In the genomic region with DNA sequence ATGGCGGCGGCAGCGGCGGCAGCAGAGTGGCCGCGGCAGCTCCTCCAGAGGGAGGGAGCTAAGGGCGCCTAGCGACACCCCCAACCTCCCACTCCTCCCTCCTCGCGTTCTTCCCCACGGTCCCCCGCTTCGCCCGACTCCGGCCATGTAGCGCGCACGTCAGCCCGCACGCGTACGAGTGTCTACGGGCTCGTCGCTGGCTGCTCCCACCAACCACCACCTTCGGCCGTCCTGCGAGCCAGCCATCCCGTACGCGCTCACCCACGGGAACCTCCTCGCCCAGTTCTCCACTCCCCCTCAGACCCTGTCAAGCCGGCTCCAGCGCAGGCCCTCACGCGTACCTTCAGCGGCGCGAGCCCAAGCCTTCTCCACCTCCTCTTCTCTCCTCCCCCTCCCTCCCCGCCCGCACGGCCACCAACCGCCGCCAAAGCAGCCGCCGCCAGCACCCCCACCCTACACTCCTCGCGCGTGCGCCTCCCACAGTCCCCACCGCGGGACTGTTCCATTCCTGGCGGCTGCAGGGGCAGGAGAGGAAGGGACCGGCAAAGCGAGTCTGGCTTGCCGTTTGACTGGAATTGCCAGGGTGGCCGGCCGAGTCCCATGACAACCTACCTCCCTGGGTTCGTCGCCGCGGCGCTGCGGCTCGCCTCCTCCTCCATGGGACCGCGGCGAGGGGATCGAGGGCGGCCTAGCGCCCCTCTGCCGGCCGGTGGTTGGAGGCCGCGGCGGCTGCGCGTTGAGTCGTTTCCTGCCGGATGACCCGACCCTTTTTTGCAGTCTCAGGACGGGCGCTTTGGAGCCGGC, we compare ENCODE assay signal across 8 cellular contexts. TPM values are rescaled to one million over a fixed set of nuclear protein-coding genes. Genes with fewer than 3 reads are reported as not detected.
A peak's percentile ranks its signal among the peaks of the same experiment; 100 is the strongest.
DNase-seq lines count a peak whose midpoint lies in the region; ATAC-seq lines count a peak whose summit lies in the region.

A gene (plus strand): TSS at position 774 of the 804 bp plus-strand sequence. CDS start 20,689 bp downstream, outside the sequence.
A gene with protein sequence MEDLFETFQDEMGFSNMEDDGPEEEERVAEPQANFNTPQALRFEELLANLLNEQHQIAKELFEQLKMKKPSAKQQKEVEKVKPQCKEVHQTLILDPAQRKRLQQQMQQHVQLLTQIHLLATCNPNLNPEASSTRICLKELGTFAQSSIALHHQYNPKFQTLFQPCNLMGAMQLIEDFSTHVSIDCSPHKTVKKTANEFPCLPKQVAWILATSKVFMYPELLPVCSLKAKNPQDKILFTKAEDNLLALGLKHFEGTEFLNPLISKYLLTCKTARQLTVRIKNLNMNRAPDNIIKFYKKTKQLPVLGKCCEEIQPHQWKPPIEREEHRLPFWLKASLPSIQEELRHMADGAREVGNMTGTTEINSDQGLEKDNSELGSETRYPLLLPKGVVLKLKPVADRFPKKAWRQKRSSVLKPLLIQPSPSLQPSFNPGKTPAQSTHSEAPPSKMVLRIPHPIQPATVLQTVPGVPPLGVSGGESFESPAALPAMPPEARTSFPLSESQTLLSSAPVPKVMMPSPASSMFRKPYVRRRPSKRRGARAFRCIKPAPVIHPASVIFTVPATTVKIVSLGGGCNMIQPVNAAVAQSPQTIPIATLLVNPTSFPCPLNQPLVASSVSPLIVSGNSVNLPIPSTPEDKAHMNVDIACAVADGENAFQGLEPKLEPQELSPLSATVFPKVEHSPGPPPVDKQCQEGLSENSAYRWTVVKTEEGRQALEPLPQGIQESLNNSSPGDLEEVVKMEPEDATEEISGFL (minus strand): TSS at position 457 of the 804 bp plus-strand sequence. CDS start 8,338 bp downstream, outside the sequence.

- peaks cover 35 to 51% (median 50%) of the 10 kb centered on the region in 3 donors for H3K4me1 Mint-ChIP-seq in IgD-negative memory B cell

- peak; percentile 66 for DNase-seq in DMS 273 treated with DMSO at 0.1 percent for 48 hours (lab: John Stamatoyannopoulos, UW)
- peak; percentile 45 for DNase-seq in OCI-M2 (lab: John Stamatoyannopoulos, UW; ENCODE audit: unreplicated experiment)
- DNase-seq in activated T-cell treated with anti-CD3 and anti-CD28 coated beads for 24 hours (ENCODE audit: low read depth) = peak; percentile 88
- peak; percentile 92 for DNase-seq in epidermal melanocyte (ENCODE audit: insufficient read length, low spot score)
- peak; percentile 71 to 85 for DNase-seq in stimulated activated CD8-positive, alpha-beta memory T cell treated with anti-CD3 and anti-CD28 coated beads, Interleukin-2, amount 100 ng/mL, for 1 hour (ENCODE audit: low read depth in 2 of 2)

- H3K4me1 ChIP-seq in mononuclear cell (ENCODE audit: insufficient read depth, low read length) = peaks cover 28% of the 10 kb centered on the region

- peak within 1 kb of the TSS; percentile 96 for H3K4me3 ChIP-seq in mononuclear cell (ENCODE audit: low read length)

- H3K27ac Mint-ChIP-seq in IgD-negative memory B cell = peak within 1 kb of the TSS; percentile 84 to 98 (median 95)

- ATAC-seq in GM21529 (IDR thresholded peaks at IDR 0.05; ENCODE audit: unreplicated experiment) = peak; percentile 73

- no peaks in the 10 kb centered on the region for H3K27me3 ChIP-seq in mononuclear cell (ENCODE audit: insufficient read depth, low read length)

- H3K9me3 Mint-ChIP-seq in IgD-negative memory B cell = no peaks in the 10 kb centered on the region

- peaks cover 13% of the 10 kb centered on the region for H3K36me3 Mint-ChIP-seq in IgD-negative memory B cell

- H3K4me3 Mint-ChIP-seq in IgD-negative memory B cell = peak within 1 kb of the TSS; percentile 94 to 99 (median 96)

- no peaks in the 10 kb centered on the region for H3K27me3 Mint-ChIP-seq in IgD-negative memory B cell

- H3K9me3 ChIP-seq in mononuclear cell (ENCODE audit: low read depth, low read length) = no peaks in the 10 kb centered on the region

RNA-seq across cellular contexts. Expression of the first gene that starts in this region (rescaled TPM):
- 70.3 TPM for polyA plus RNA-seq in IgD-negative memory B cell
- total RNA-seq in mononuclear cell = 111 TPM

RNA-seq across cellular contexts. Expression of the second gene that starts in this region (rescaled TPM):
- polyA plus RNA-seq in IgD-negative memory B cell = 43.4 TPM
- 226 TPM for total RNA-seq in mononuclear cell

Comparison
In these comparisons a context has a peak if more than half of its experiments do, and no peak if none do; other contexts are left out.
1. Peak in every context shown above with its lines: DNase-seq, ATAC-seq and H3K4me3 ChIP-seq.